In the genomic region with DNA sequence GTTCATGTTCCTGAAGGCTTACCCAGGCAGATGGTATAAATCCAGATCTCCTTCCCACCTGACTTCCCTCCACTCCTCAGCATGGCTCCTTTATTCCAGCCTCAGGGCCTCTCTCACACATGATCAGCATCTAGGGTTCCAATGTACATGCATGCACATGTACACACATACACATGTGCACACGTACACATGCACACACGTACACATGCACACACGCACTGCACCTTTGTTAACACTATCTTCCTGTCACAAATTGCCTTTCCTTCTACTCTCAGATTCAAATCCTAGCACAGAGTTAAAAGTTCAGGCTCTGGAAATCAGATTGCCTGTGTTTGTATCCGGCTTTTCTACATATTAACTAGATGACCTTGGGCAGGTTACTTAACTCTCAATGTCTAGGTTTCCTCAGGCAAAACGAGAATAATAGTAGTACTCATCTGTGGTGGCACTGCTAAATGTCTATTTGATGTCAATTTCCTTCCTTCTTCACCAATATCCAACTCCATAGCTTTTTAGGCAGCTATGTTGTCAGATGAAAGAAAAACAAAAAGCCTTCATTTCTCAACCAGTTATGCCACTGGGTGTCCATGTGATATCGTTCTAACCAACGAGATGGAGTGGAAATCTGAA, we compare ENCODE assay signal across 1 cellular context.
A peak's percentile ranks its signal among the peaks of the same experiment; 100 is the strongest.
TF ChIP-seq lines count a peak whose summit lies in the region.

No MANE protein-coding gene starts in this region.

TF ChIP-seq in HepG2, 621 proteins besides CTCF, POLR2A, EP300 and RAD21 (continued from another document and continues in another):
- TF ChIP-seq, protein P1, sequence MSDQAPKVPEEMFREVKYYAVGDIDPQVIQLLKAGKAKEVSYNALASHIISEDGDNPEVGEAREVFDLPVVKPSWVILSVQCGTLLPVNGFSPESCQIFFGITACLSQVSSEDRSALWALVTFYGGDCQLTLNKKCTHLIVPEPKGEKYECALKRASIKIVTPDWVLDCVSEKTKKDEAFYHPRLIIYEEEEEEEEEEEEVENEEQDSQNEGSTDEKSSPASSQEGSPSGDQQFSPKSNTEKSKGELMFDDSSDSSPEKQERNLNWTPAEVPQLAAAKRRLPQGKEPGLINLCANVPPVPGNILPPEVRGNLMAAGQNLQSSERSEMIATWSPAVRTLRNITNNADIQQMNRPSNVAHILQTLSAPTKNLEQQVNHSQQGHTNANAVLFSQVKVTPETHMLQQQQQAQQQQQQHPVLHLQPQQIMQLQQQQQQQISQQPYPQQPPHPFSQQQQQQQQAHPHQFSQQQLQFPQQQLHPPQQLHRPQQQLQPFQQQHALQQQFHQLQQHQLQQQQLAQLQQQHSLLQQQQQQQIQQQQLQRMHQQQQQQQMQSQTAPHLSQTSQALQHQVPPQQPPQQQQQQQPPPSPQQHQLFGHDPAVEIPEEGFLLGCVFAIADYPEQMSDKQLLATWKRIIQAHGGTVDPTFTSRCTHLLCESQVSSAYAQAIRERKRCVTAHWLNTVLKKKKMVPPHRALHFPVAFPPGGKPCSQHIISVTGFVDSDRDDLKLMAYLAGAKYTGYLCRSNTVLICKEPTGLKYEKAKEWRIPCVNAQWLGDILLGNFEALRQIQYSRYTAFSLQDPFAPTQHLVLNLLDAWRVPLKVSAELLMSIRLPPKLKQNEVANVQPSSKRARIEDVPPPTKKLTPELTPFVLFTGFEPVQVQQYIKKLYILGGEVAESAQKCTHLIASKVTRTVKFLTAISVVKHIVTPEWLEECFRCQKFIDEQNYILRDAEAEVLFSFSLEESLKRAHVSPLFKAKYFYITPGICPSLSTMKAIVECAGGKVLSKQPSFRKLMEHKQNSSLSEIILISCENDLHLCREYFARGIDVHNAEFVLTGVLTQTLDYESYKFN (CRISPR knock-in tag; conservative IDR thresholded peaks at IDR 0.05): peak; percentile 90
- no peak for TF ChIP-seq ZNF674 (CRISPR knock-in tag; IDR thresholded peaks at IDR 0.05; ENCODE audit: low read depth)
- TF ChIP-seq, protein P2, sequence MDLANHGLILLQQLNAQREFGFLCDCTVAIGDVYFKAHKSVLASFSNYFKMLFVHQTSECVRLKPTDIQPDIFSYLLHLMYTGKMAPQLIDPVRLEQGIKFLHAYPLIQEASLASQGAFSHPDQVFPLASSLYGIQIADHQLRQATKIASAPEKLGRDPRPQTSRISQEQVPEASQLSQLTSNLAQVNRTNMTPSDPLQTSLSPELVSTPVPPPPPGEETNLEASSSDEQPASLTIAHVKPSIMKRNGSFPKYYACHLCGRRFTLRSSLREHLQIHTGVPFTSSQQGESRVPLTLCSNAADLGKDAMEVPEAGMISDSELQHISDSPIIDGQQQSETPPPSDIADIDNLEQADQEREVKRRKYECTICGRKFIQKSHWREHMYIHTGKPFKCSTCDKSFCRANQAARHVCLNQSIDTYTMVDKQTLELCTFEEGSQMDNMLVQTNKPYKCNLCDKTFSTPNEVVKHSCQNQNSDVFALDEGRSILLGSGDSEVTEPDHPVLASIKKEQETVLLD (CRISPR knock-in tag; IDR thresholded peaks at IDR 0.05; ENCODE audit: low read depth): 0 out of 2 replicates have a peak, but pooled peaks have one; percentile 16
- TF ChIP-seq ZNF556 (CRISPR knock-in tag; IDR thresholded peaks at IDR 0.05; ENCODE audit: borderline replicate concordance): 0 out of 2 replicates have a peak, but pooled peaks have one; percentile 36
- TF ChIP-seq KLF11 (CRISPR knock-in tag; IDR thresholded peaks at IDR 0.05): 0 out of 2 replicates have a peak, but pooled peaks have one; percentile 73
- TF ChIP-seq, protein P3, sequence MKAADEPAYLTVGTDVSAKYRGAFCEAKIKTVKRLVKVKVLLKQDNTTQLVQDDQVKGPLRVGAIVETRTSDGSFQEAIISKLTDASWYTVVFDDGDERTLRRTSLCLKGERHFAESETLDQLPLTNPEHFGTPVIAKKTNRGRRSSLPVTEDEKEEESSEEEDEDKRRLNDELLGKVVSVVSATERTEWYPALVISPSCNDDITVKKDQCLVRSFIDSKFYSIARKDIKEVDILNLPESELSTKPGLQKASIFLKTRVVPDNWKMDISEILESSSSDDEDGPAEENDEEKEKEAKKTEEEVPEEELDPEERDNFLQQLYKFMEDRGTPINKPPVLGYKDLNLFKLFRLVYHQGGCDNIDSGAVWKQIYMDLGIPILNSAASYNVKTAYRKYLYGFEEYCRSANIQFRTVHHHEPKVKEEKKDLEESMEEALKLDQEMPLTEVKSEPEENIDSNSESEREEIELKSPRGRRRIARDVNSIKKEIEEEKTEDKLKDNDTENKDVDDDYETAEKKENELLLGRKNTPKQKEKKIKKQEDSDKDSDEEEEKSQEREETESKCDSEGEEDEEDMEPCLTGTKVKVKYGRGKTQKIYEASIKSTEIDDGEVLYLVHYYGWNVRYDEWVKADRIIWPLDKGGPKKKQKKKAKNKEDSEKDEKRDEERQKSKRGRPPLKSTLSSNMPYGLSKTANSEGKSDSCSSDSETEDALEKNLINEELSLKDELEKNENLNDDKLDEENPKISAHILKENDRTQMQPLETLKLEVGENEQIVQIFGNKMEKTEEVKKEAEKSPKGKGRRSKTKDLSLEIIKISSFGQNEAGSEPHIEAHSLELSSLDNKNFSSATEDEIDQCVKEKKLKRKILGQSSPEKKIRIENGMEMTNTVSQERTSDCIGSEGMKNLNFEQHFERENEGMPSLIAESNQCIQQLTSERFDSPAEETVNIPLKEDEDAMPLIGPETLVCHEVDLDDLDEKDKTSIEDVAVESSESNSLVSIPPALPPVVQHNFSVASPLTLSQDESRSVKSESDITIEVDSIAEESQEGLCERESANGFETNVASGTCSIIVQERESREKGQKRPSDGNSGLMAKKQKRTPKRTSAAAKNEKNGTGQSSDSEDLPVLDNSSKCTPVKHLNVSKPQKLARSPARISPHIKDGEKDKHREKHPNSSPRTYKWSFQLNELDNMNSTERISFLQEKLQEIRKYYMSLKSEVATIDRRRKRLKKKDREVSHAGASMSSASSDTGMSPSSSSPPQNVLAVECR (CRISPR knock-in tag; IDR thresholded peaks at IDR 0.05; ENCODE audit: borderline replicate concordance): peak; percentile 46; the same call in 1 of the 2 replicates
- TF ChIP-seq, protein P4, sequence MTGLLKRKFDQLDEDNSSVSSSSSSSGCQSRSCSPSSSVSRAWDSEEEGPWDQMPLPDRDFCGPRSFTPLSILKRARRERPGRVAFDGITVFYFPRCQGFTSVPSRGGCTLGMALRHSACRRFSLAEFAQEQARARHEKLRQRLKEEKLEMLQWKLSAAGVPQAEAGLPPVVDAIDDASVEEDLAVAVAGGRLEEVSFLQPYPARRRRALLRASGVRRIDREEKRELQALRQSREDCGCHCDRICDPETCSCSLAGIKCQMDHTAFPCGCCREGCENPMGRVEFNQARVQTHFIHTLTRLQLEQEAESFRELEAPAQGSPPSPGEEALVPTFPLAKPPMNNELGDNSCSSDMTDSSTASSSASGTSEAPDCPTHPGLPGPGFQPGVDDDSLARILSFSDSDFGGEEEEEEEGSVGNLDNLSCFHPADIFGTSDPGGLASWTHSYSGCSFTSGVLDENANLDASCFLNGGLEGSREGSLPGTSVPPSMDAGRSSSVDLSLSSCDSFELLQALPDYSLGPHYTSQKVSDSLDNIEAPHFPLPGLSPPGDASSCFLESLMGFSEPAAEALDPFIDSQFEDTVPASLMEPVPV (CRISPR knock-in tag; IDR thresholded peaks at IDR 0.05): no peak
- TF ChIP-seq, protein P5, sequence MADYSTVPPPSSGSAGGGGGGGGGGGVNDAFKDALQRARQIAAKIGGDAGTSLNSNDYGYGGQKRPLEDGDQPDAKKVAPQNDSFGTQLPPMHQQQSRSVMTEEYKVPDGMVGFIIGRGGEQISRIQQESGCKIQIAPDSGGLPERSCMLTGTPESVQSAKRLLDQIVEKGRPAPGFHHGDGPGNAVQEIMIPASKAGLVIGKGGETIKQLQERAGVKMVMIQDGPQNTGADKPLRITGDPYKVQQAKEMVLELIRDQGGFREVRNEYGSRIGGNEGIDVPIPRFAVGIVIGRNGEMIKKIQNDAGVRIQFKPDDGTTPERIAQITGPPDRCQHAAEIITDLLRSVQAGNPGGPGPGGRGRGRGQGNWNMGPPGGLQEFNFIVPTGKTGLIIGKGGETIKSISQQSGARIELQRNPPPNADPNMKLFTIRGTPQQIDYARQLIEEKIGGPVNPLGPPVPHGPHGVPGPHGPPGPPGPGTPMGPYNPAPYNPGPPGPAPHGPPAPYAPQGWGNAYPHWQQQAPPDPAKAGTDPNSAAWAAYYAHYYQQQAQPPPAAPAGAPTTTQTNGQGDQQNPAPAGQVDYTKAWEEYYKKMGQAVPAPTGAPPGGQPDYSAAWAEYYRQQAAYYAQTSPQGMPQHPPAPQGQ (CRISPR knock-in tag; IDR thresholded peaks at IDR 0.05; ENCODE audit: borderline replicate concordance): no peak
- TF ChIP-seq ZNF317 (CRISPR knock-in tag; IDR thresholded peaks at IDR 0.05): peak; percentile 50; the same call in 1 of the 2 replicates
- peak; percentile 87 for TF ChIP-seq BCL6 (CRISPR knock-in tag; IDR thresholded peaks at IDR 0.05)
- 0 out of 2 replicates have a peak, but pooled peaks have one; percentile 60 for TF ChIP-seq ELF4 (CRISPR knock-in tag; IDR thresholded peaks at IDR 0.05; ENCODE audit: borderline replicate concordance)
- TF ChIP-seq IRF2 (CRISPR knock-in tag; IDR thresholded peaks at IDR 0.05): peak; percentile 68
- TF ChIP-seq SOX5 (CRISPR knock-in tag; IDR thresholded peaks at IDR 0.05; ENCODE audit: borderline replicate concordance): peak; percentile 80
- TF ChIP-seq MED13 (CRISPR knock-in tag; IDR thresholded peaks at IDR 0.05): peak; percentile 90
- TF ChIP-seq, protein P6, sequence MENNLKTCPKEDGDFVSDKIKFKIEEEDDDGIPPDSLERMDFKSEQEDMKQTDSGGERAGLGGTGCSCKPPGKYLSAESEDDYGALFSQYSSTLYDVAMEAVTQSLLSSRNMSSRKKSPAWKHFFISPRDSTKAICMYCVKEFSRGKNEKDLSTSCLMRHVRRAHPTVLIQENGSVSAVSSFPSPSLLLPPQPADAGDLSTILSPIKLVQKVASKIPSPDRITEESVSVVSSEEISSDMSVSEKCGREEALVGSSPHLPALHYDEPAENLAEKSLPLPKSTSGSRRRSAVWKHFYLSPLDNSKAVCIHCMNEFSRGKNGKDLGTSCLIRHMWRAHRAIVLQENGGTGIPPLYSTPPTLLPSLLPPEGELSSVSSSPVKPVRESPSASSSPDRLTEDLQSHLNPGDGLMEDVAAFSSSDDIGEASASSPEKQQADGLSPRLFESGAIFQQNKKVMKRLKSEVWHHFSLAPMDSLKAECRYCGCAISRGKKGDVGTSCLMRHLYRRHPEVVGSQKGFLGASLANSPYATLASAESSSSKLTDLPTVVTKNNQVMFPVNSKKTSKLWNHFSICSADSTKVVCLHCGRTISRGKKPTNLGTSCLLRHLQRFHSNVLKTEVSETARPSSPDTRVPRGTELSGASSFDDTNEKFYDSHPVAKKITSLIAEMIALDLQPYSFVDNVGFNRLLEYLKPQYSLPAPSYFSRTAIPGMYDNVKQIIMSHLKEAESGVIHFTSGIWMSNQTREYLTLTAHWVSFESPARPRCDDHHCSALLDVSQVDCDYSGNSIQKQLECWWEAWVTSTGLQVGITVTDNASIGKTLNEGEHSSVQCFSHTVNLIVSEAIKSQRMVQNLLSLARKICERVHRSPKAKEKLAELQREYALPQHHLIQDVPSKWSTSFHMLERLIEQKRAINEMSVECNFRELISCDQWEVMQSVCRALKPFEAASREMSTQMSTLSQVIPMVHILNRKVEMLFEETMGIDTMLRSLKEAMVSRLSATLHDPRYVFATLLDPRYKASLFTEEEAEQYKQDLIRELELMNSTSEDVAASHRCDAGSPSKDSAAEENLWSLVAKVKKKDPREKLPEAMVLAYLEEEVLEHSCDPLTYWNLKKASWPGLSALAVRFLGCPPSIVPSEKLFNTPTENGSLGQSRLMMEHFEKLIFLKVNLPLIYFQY (CRISPR knock-in tag; IDR thresholded peaks at IDR 0.05; ENCODE audit: borderline replicate concordance): no peak
- TF ChIP-seq HDAC1 (CRISPR knock-in tag; IDR thresholded peaks at IDR 0.05): peak; percentile 74
- peak; percentile 73 for TF ChIP-seq SPEN (CRISPR knock-in tag; IDR thresholded peaks at IDR 0.05; ENCODE audit: low read depth)
- TF ChIP-seq FLYWCH1 (CRISPR knock-in tag; IDR thresholded peaks at IDR 0.05): no peak
- peak; percentile 31; the same call in 1 of the 2 replicates for TF ChIP-seq TAF1 (CRISPR knock-in tag; IDR thresholded peaks at IDR 0.05)
- 0 out of 2 replicates have a peak, but pooled peaks have one; percentile 53 for TF ChIP-seq ARNTL (CRISPR knock-in tag; IDR thresholded peaks at IDR 0.05)
- peak; percentile 76 for TF ChIP-seq ZSCAN31 (CRISPR knock-in tag; IDR thresholded peaks at IDR 0.05; ENCODE audit: low read depth)
- TF ChIP-seq ZNF431 (CRISPR knock-in tag; IDR thresholded peaks at IDR 0.05; ENCODE audit: borderline replicate concordance, low read depth): 0 out of 2 replicates have a peak, but pooled peaks have one; percentile 29
- no peak for TF ChIP-seq ZNF724P (CRISPR knock-in tag; IDR thresholded peaks at IDR 0.05; ENCODE audit: borderline replicate concordance)
- peak; percentile 37; the same call in 1 of the 2 replicates for TF ChIP-seq ZMYM2 (CRISPR knock-in tag; IDR thresholded peaks at IDR 0.05)
- 0 out of 2 replicates have a peak, but pooled peaks have one; percentile 42 for TF ChIP-seq ZNF232 (CRISPR knock-in tag; IDR thresholded peaks at IDR 0.05; ENCODE audit: borderline replicate concordance)
- TF ChIP-seq MYC (CRISPR knock-in tag; IDR thresholded peaks at IDR 0.05; ENCODE audit: borderline replicate concordance): peak; percentile 54
- peak; percentile 83 for TF ChIP-seq TGIF2 (CRISPR knock-in tag; IDR thresholded peaks at IDR 0.05)
- peak; percentile 31; the same call in 1 of the 2 replicates for TF ChIP-seq FOXK2 (IDR thresholded peaks at IDR 0.05)
- TF ChIP-seq ZSCAN12 (CRISPR knock-in tag; IDR thresholded peaks at IDR 0.05): 0 out of 2 replicates have a peak, but pooled peaks have one; percentile 28
- TF ChIP-seq ISL2 (CRISPR knock-in tag; IDR thresholded peaks at IDR 0.05): peak; percentile 85
- peak; percentile 90 for TF ChIP-seq SALL1 (CRISPR knock-in tag; IDR thresholded peaks at IDR 0.05)
- no peak for TF ChIP-seq NR2F1 (CRISPR knock-in tag; IDR thresholded peaks at IDR 0.05)
- TF ChIP-seq ZNF136 (CRISPR knock-in tag; IDR thresholded peaks at IDR 0.05; ENCODE audit: low read depth): 0 out of 2 replicates have a peak, but pooled peaks have one; percentile 37
- TF ChIP-seq ZNF878 (CRISPR knock-in tag; IDR thresholded peaks at IDR 0.05): peak; percentile 76; the same call in 1 of the 2 replicates
- TF ChIP-seq NONO (IDR thresholded peaks at IDR 0.05): no peak
- 0 out of 2 replicates have a peak, but pooled peaks have one; percentile 15 for TF ChIP-seq NONO (CRISPR knock-in tag; conservative IDR thresholded peaks at IDR 0.05)
- no peak for TF ChIP-seq ZNF34 (CRISPR knock-in tag; IDR thresholded peaks at IDR 0.05; ENCODE audit: borderline replicate concordance)
- TF ChIP-seq RXRB (CRISPR knock-in tag; IDR thresholded peaks at IDR 0.05; ENCODE audit: borderline replicate concordance): peak; percentile 82; the same call in 1 of the 2 replicates
- TF ChIP-seq ZNF781 (CRISPR knock-in tag; IDR thresholded peaks at IDR 0.05; ENCODE audit: borderline replicate concordance, not compliant biosample characterization): peak; percentile 50
- TF ChIP-seq ELF1 (CRISPR knock-in tag; IDR thresholded peaks at IDR 0.05): peak; percentile 25; the same call in 1 of the 2 replicates
